8 cellular contexts compared by ENCODE assay signal in the genomic region with DNA sequence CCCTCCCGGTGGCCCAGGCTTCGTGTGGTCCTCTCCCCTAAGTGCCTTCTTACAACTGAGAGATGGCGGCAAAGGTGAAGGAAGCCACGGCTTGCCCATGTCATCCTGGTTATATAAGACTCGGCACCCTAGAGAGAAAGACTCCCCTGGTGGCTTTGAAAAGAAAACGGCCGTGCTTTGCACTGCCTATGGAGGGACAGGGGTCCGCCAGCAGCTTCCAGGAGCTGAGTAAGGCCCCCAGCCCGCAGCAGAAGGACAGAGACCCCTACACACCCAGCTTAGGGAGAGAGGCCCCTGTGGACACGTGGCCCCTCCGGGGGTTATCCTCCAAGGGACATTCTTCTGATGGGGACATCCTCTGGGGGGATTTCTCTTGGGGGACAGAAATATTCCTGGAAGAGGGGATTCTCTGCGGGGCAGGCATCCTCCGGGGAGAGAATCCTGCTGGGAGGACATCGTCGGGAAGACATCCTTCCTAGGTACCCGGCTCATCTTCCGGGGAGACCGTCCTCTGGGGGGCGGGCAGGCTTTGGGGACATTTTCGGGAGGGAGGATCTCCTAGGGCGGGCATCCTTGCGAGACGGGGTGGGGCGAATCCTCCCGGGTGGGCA. TPM values are rescaled to one million over a fixed set of nuclear protein-coding genes. Genes with fewer than 3 reads are reported as not detected.
DNase-seq lines count a peak whose midpoint lies in the region; ATAC-seq and TF ChIP-seq lines count a peak whose summit lies in the region.

No MANE protein-coding gene starts in this region.

- no peak for TF ChIP-seq EP300 in gastroesophageal sphincter (IDR thresholded peaks at IDR 0.05)

- H3K27ac Mint-ChIP-seq in stimulated activated effector memory CD8-positive, alpha-beta T cell treated with anti-CD3 and anti-CD28 coated beads, Interleukin-12 subunit alpha, Interleukin-12 subunit beta, amount 100 ng/mL, for 72 hours = peak overlapping the region; percentile 96

- H3K27me3 Mint-ChIP-seq in activated T-cell treated with anti-CD3 and anti-CD28 coated beads, Interleukin-2, amount 50 U/mL, for 4 hours (ENCODE audit: low read depth) = no peaks in the 10 kb centered on the region

- peaks cover 0 to 52% of the 10 kb centered on the region in 2 donors for H3K36me3 ChIP-seq in gastroesophageal sphincter

- 20 to 67% methylated on average over 1 to 6 of the region's 25 CpGs for WGBS in gastroesophageal sphincter (ENCODE audit: low coverage in 1 of 2), 2 donors

- H3K4me3 Mint-ChIP-seq in activated T-cell treated with anti-CD3 and anti-CD28 coated beads, Interleukin-2, amount 50 U/mL, for 4 hours = peak overlapping the region; percentile 85
- peak overlapping the region; percentile 85 for H3K4me3 Mint-ChIP-seq in stimulated activated effector memory CD8-positive, alpha-beta T cell treated with anti-CD3 and anti-CD28 coated beads, Interleukin-12 subunit alpha, Interleukin-12 subunit beta, amount 100 ng/mL, for 72 hours

- H3K4me3 ChIP-seq in gastroesophageal sphincter = peak overlapping the region; percentile 66 to 88

- no peaks in the 10 kb centered on the region for H3K9me3 Mint-ChIP-seq in activated T-cell treated with anti-CD3 and anti-CD28 coated beads, Interleukin-2, amount 50 U/mL, for 4 hours
- no peaks in the 10 kb centered on the region for H3K9me3 Mint-ChIP-seq in stimulated activated effector memory CD8-positive, alpha-beta T cell treated with anti-CD3 and anti-CD28 coated beads, Interleukin-12 subunit alpha, Interleukin-12 subunit beta, amount 100 ng/mL, for 72 hours

- no peak for DNase-seq in activated T-cell treated with anti-CD3 and anti-CD28 coated beads, Interleukin-2, amount 50 U/mL, for 4 hours
- no peak for DNase-seq in activated T-cell treated with anti-CD3 and anti-CD28 coated beads, Interleukin-2, amount 50 U/mL, for 1 hour
- peak in 1 of 2 donors; percentile 67 for DNase-seq in stimulated activated effector memory CD8-positive, alpha-beta T cell treated with anti-CD3 and anti-CD28 coated beads, Interleukin-12 subunit alpha, Interleukin-12 subunit beta, amount 100 ng/mL, for 72 hours (ENCODE audit: low spot score in 2 of 2)
- DNase-seq in COLO829 (ENCODE audit: low spot score) = no peak
- no peak for DNase-seq in NK-92 (lab: John Stamatoyannopoulos, UW; ENCODE audit: unreplicated experiment)

- peaks cover 26% of the 10 kb centered on the region for H3K36me3 Mint-ChIP-seq in activated T-cell treated with anti-CD3 and anti-CD28 coated beads, Interleukin-2, amount 50 U/mL, for 4 hours (ENCODE audit: insufficient read depth)
- H3K36me3 Mint-ChIP-seq in stimulated activated effector memory CD8-positive, alpha-beta T cell treated with anti-CD3 and anti-CD28 coated beads, Interleukin-12 subunit alpha, Interleukin-12 subunit beta, amount 100 ng/mL, for 72 hours = peaks cover 75% of the 10 kb centered on the region

- peak overlapping the region; percentile 54 to 95 (median 88) for H3K27ac ChIP-seq in gastroesophageal sphincter

- H3K27me3 ChIP-seq in gastroesophageal sphincter = no peaks in the 10 kb centered on the region

- peak in 1 of 4 experiments; percentile 12 for TF ChIP-seq CTCF in gastroesophageal sphincter (IDR thresholded peaks at IDR 0.05)

- no peaks in the 10 kb centered on the region for H3K9me3 ChIP-seq in gastroesophageal sphincter

- no peak for TF ChIP-seq POLR2A in gastroesophageal sphincter (IDR thresholded peaks at IDR 0.05)

- ATAC-seq in activated T-cell treated with anti-CD3 and anti-CD28 coated beads, Interleukin-2, amount 50 U/mL, for 4 hours = peak in 1 of 2 donors; percentile 27
- ATAC-seq in SK-N-SH treated with all-trans-retinoic acid at 6 μM for 48 hours = peak; percentile 11; the same call in 2 of the 3 replicates
- ATAC-seq in gastroesophageal sphincter = peak; percentile 11
- peak; percentile 28 for ATAC-seq in stimulated activated effector memory CD8-positive, alpha-beta T cell treated with anti-CD3 and anti-CD28 coated beads, Interleukin-12 subunit alpha, Interleukin-12 subunit beta, amount 100 ng/mL, for 72 hours
- ATAC-seq in HG03280 (IDR thresholded peaks at IDR 0.05; ENCODE audit: unreplicated experiment) = no peak

- H3K4me1 Mint-ChIP-seq in activated T-cell treated with anti-CD3 and anti-CD28 coated beads, Interleukin-2, amount 50 U/mL, for 4 hours (ENCODE audit: low read depth) = peaks cover 28% of the 10 kb centered on the region
- H3K4me1 Mint-ChIP-seq in stimulated activated effector memory CD8-positive, alpha-beta T cell treated with anti-CD3 and anti-CD28 coated beads, Interleukin-12 subunit alpha, Interleukin-12 subunit beta, amount 100 ng/mL, for 72 hours = peaks cover 32% of the 10 kb centered on the region

- peaks cover 0 to 41% (median 23%) of the 10 kb centered on the region in 3 donors for H3K4me1 ChIP-seq in gastroesophageal sphincter

TF ChIP-seq in SK-N-SH treated with all-trans-retinoic acid at 6 μM for 48 hours, 23 proteins besides CTCF, POLR2A, EP300 and RAD21:
- TF ChIP-seq, protein P1, sequence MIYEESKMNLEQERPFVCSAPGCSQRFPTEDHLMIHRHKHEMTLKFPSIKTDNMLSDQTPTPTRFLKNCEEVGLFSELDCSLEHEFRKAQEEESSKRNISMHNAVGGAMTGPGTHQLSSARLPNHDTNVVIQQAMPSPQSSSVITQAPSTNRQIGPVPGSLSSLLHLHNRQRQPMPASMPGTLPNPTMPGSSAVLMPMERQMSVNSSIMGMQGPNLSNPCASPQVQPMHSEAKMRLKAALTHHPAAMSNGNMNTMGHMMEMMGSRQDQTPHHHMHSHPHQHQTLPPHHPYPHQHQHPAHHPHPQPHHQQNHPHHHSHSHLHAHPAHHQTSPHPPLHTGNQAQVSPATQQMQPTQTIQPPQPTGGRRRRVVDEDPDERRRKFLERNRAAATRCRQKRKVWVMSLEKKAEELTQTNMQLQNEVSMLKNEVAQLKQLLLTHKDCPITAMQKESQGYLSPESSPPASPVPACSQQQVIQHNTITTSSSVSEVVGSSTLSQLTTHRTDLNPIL (CRISPR knock-in tag; IDR thresholded peaks at IDR 0.05; ENCODE audit: low read depth) = no peak
- TF ChIP-seq BACH2 (CRISPR knock-in tag; IDR thresholded peaks at IDR 0.05; ENCODE audit: borderline replicate concordance) (no peak), RARB (CRISPR knock-in tag; IDR thresholded peaks at IDR 0.05) (no peak)

RNA-seq across cellular contexts. Expression of a gene that starts 0.5 kb away (rescaled TPM):
- 10 to 100 TPM; 45.8 to 57.9 (median 53.9) TPM for total RNA-seq in activated T-cell treated with anti-CD3 and anti-CD28 coated beads, Interleukin-2, amount 50 U/mL, for 4 hours
- total RNA-seq in gastroesophageal sphincter = 10 to 100 TPM; 55.1 to 61.0 (median 58.9) TPM

RNA-seq across cellular contexts. Expression of a gene that starts 7.9 kb away (rescaled TPM):
- 10 to 100 TPM; 14.5 to 18.3 (median 18.1) TPM for total RNA-seq in activated T-cell treated with anti-CD3 and anti-CD28 coated beads, Interleukin-2, amount 50 U/mL, for 4 hours
- 10 to 100 TPM in 3 of 4 donors, 1 to 10 TPM in 1; 9.3 to 15.6 (median 14.5) TPM for total RNA-seq in gastroesophageal sphincter

RNA-seq across cellular contexts. Expression of a gene that starts 12.7 kb away (rescaled TPM):
- under 1 TPM; 0.10 to 0.33 (median 0.21) TPM for total RNA-seq in activated T-cell treated with anti-CD3 and anti-CD28 coated beads, Interleukin-2, amount 50 U/mL, for 4 hours
- total RNA-seq in gastroesophageal sphincter = 10 to 100 TPM in 2 of 4 donors, 1 to 10 TPM in 2; 8.8 to 29.9 (median 14.3) TPM

RNA-seq across cellular contexts. Expression of a gene that starts 57.5 kb away (rescaled TPM):
- 1 to 10 TPM; 4.4 to 4.9 (median 4.5) TPM for total RNA-seq in activated T-cell treated with anti-CD3 and anti-CD28 coated beads, Interleukin-2, amount 50 U/mL, for 4 hours
- 10 to 100 TPM; 12.0 to 28.9 (median 13.8) TPM for total RNA-seq in gastroesophageal sphincter

Comparison
In these comparisons a context has a peak if more than half of its experiments do, and no peak if none do; other contexts are left out.
1. RNA of a gene that starts 12.7 kb away (total RNA-seq): 8.8 to 29.9 TPM in gastroesophageal sphincter; 0.10 to 0.33 TPM in activated T-cell treated with anti-CD3 and anti-CD28 coated beads, Interleukin-2, amount 50 U/mL, for 4 hours; every median in the first group is over 4 times any median in the second.